1 cellular context compared by ENCODE assay signal in the genomic region with DNA sequence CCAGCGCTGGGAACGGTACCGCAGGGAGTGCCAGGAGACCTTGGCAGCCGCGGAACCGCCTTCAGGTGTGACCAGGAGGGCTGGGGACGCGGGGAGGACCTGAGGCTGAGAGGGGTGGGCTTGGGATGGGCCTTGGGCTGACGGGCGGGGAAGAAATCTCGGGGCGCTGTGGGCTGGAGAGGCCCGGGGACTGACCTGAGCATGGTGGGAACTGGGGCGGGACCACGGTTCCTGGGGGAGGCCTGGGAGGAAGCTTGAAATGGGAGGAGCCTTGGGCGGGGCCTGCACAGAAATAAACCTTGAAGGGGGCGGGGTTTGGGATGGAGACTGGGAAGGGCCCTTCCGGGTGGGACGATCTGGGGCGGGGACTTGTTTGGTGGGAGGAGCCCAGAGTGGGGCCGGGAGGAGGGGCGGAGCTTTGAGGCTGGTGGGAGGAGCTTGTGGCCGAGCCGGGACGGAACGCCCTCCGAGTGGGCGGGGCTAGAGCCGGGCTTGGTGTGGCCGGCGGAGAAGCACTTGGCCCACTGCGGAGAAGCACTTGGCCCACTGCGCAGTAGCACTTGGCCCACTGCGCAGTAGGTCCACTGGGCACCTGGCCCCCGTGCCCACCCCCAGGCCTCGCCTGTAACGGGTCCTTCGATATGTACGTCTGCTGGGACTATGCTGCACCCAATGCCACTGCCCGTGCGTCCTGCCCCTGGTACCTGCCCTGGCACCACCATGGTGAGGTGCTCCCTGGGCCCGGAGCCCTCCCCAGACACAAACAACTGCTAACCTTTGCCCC.
TF ChIP-seq lines count a peak whose summit lies in the region.

No MANE protein-coding gene starts in this region.

TF ChIP-seq in H1, 55 proteins besides CTCF, POLR2A, EP300 and RAD21:
- TF ChIP-seq NRF1 (IDR thresholded peaks at IDR 0.05; ENCODE audit: low read depth, low read length) (no peak), BACH1 (IDR thresholded peaks at IDR 0.05; ENCODE audit: low read length) (no peak), SIRT6 (IDR thresholded peaks at IDR 0.05; ENCODE audit: low read length) (no peak), SIN3A (conservative IDR thresholded peaks at IDR 0.05 in 1 of 2, IDR thresholded peaks at IDR 0.05 in 1 of 2; ENCODE audit: low read depth in 1 of 2, low read length in 2 of 2) (0 out of 4 replicates have a peak, but pooled peaks of 1 of the 2 experiments have one; percentile 21), SP4 (IDR thresholded peaks at IDR 0.05; ENCODE audit: low read length) (peak; percentile 54; the same call in 1 of the 2 replicates), TAF7 (optimal IDR thresholded peaks at IDR 0.05; ENCODE audit: borderline replicate concordance, low read depth, low read length) (no peak), USF2 (IDR thresholded peaks at IDR 0.05; ENCODE audit: low read length) (no peak), CEBPB (IDR thresholded peaks at IDR 0.05; ENCODE audit: low read depth, low read length) (no peak), ASH2L (IDR thresholded peaks at IDR 0.05; ENCODE audit: low read length) (peak; percentile 32), SP2 (IDR thresholded peaks at IDR 0.05; ENCODE audit: low read length) (no peak), KDM5A (IDR thresholded peaks at IDR 0.05; ENCODE audit: low read length) (no peak), CBX5 (IDR thresholded peaks at IDR 0.05; ENCODE audit: low read depth, low read length) (no peak), ZNF274 (IDR thresholded peaks at IDR 0.05; ENCODE audit: borderline replicate concordance, extremely low read depth, low read length) (no peak), KDM4A (IDR thresholded peaks at IDR 0.05; ENCODE audit: low read depth, low read length, severe bottlenecking) (peak; percentile 57), SAP30 (IDR thresholded peaks at IDR 0.05; ENCODE audit: insufficient read depth, insufficient replicate concordance, low read length) (no peak), RXRA (IDR thresholded peaks at IDR 0.05; ENCODE audit: insufficient read depth, low read depth, low read length) (no peak), BRCA1 (IDR thresholded peaks at IDR 0.05; ENCODE audit: low read depth, low read length) (no peak), TCF12 (IDR thresholded peaks at IDR 0.05; ENCODE audit: low read depth, low read length) (no peak), TBP (IDR thresholded peaks at IDR 0.05; ENCODE audit: low read depth, low read length) (peak; percentile 15; the same call in 1 of the 2 replicates), SUZ12 (IDR thresholded peaks at IDR 0.05; ENCODE audit: low read length) (no peak), SP1 (IDR thresholded peaks at IDR 0.05; ENCODE audit: low read depth, low read length) (peak; percentile 52; the same call in 1 of the 2 replicates)
- TF ChIP-seq, protein P1, sequence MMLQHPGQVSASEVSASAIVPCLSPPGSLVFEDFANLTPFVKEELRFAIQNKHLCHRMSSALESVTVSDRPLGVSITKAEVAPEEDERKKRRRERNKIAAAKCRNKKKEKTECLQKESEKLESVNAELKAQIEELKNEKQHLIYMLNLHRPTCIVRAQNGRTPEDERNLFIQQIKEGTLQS (IDR thresholded peaks at IDR 0.05; ENCODE audit: insufficient read depth, low read depth, low read length) = no peak
- TF ChIP-seq, protein P2, sequence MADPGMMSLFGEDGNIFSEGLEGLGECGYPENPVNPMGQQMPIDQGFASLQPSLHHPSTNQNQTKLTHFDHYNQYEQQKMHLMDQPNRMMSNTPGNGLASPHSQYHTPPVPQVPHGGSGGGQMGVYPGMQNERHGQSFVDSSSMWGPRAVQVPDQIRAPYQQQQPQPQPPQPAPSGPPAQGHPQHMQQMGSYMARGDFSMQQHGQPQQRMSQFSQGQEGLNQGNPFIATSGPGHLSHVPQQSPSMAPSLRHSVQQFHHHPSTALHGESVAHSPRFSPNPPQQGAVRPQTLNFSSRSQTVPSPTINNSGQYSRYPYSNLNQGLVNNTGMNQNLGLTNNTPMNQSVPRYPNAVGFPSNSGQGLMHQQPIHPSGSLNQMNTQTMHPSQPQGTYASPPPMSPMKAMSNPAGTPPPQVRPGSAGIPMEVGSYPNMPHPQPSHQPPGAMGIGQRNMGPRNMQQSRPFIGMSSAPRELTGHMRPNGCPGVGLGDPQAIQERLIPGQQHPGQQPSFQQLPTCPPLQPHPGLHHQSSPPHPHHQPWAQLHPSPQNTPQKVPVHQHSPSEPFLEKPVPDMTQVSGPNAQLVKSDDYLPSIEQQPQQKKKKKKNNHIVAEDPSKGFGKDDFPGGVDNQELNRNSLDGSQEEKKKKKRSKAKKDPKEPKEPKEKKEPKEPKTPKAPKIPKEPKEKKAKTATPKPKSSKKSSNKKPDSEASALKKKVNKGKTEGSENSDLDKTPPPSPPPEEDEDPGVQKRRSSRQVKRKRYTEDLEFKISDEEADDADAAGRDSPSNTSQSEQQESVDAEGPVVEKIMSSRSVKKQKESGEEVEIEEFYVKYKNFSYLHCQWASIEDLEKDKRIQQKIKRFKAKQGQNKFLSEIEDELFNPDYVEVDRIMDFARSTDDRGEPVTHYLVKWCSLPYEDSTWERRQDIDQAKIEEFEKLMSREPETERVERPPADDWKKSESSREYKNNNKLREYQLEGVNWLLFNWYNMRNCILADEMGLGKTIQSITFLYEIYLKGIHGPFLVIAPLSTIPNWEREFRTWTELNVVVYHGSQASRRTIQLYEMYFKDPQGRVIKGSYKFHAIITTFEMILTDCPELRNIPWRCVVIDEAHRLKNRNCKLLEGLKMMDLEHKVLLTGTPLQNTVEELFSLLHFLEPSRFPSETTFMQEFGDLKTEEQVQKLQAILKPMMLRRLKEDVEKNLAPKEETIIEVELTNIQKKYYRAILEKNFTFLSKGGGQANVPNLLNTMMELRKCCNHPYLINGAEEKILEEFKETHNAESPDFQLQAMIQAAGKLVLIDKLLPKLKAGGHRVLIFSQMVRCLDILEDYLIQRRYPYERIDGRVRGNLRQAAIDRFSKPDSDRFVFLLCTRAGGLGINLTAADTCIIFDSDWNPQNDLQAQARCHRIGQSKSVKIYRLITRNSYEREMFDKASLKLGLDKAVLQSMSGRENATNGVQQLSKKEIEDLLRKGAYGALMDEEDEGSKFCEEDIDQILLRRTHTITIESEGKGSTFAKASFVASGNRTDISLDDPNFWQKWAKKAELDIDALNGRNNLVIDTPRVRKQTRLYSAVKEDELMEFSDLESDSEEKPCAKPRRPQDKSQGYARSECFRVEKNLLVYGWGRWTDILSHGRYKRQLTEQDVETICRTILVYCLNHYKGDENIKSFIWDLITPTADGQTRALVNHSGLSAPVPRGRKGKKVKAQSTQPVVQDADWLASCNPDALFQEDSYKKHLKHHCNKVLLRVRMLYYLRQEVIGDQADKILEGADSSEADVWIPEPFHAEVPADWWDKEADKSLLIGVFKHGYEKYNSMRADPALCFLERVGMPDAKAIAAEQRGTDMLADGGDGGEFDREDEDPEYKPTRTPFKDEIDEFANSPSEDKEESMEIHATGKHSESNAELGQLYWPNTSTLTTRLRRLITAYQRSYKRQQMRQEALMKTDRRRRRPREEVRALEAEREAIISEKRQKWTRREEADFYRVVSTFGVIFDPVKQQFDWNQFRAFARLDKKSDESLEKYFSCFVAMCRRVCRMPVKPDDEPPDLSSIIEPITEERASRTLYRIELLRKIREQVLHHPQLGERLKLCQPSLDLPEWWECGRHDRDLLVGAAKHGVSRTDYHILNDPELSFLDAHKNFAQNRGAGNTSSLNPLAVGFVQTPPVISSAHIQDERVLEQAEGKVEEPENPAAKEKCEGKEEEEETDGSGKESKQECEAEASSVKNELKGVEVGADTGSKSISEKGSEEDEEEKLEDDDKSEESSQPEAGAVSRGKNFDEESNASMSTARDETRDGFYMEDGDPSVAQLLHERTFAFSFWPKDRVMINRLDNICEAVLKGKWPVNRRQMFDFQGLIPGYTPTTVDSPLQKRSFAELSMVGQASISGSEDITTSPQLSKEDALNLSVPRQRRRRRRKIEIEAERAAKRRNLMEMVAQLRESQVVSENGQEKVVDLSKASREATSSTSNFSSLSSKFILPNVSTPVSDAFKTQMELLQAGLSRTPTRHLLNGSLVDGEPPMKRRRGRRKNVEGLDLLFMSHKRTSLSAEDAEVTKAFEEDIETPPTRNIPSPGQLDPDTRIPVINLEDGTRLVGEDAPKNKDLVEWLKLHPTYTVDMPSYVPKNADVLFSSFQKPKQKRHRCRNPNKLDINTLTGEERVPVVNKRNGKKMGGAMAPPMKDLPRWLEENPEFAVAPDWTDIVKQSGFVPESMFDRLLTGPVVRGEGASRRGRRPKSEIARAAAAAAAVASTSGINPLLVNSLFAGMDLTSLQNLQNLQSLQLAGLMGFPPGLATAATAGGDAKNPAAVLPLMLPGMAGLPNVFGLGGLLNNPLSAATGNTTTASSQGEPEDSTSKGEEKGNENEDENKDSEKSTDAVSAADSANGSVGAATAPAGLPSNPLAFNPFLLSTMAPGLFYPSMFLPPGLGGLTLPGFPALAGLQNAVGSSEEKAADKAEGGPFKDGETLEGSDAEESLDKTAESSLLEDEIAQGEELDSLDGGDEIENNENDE (IDR thresholded peaks at IDR 0.05; ENCODE audit: insufficient replicate concordance, low read length) = no peak
TF ChIP-seq in H1: peak in this region for 6.
